21 cellular contexts compared by ENCODE assay signal in the genomic region with DNA sequence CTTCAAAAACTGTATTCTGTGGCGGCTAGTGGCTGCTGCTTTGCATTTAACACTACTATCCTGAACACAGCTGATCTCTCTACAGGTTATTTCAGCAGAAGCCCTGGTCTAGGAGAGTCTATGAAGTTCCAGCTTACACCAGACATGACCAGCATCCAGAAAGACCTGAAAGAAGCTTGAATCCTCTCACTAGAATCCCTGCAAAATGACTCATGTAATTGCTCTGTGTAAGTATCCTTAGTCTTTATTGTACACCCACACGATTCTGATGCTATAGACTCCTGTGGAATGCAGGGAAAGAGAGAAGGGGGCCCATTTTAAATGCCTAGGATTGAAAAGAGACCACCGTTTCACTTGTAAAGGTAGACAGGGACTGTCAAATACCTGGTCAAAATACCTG. TPM values are rescaled to one million over a fixed set of nuclear protein-coding genes. Genes with fewer than 3 reads are reported as not detected.
DNase-seq lines count a peak whose midpoint lies in the region; ATAC-seq and TF ChIP-seq lines count a peak whose summit lies in the region.
"Had no signal": no experiment of that assay in that cellular context is flagged by ENCODE, and none has a peak within 500 bp of the region (broad histone marks: within the 10 kb centered on the region; RNA-seq: fewer than 3 reads in every experiment).

No MANE protein-coding gene starts in this region.

- H3K18ac ChIP-seq in neuronal stem cell (ENCODE audit: low read length) = no peak overlapping the region

- no CpG with 5 or more reads among the region's 3 CpGs for WGBS in neuronal stem cell (ENCODE audit: extremely low coverage in 2 of 2, insufficient read length in 2 of 2, insufficient replicate concordance in 1 of 2), 2 donors

- H3K9ac ChIP-seq in neuronal stem cell (ENCODE audit: low read depth, low read length, poor library complexity) = no peak overlapping the region

- H2BK12ac ChIP-seq in neuronal stem cell (ENCODE audit: low read length) = no peak overlapping the region

- no peak overlapping the region for H2BK120ac ChIP-seq in neuronal stem cell (ENCODE audit: low read depth, low read length)

- peaks cover 10 to 15% of the 10 kb centered on the region in 2 donors for H3K4me1 ChIP-seq in neuronal stem cell (ENCODE audit: control insufficient read depth in 2 of 2, insufficient read depth in 1 of 2, low read depth in 1 of 2, low read length in 2 of 2)
- peaks cover 0 to 6% of the 10 kb centered on the region in 2 donors for H3K4me1 ChIP-seq in ascending aorta
- H3K4me1 ChIP-seq: SJCRH30, thyroid gland had no signal

- H3K4me2 ChIP-seq in neuronal stem cell (ENCODE audit: insufficient read depth, low read length, poor library complexity, severe bottlenecking) = no peak overlapping the region

- H3K79me1 ChIP-seq in neuronal stem cell (ENCODE audit: low read depth, low read length) = peaks cover 2% of the 10 kb centered on the region

- peak overlapping the region; percentile 11 for H2AFZ ChIP-seq in neuronal stem cell (ENCODE audit: low read length)

- no peak overlapping the region for H4K91ac ChIP-seq in neuronal stem cell (ENCODE audit: low read depth, low read length, poor library complexity)

- H3K23ac ChIP-seq in neuronal stem cell (ENCODE audit: low read depth, low read length, poor library complexity) = no peak overlapping the region

- intact Hi-C loops in dorsolateral prefrontal cortex (cut with DNase I) (loop anchor here in 1 of 2 donors (5.0 kb wide), 2 partner anchors 282 to 857 kb away; no protein-coding TSS in a partner anchor), ascending aorta (cut with DNase I) (loop anchor here (5.0 to 10.0 kb wide), 2 partner anchors 335 to 473 kb away; no protein-coding TSS in a partner anchor)

- H3K27ac ChIP-seq in dorsolateral prefrontal cortex (peak overlapping the region in 45 of 59 donors; percentile 29 to 91 (median 82)), neuronal stem cell (replicated peaks; ENCODE audit: low read length) (no peak overlapping the region), ascending aorta (no peak overlapping the region)
- H3K27ac ChIP-seq: SJCRH30, thyroid gland had no signal

- H2AK5ac ChIP-seq in neuronal stem cell (ENCODE audit: low read depth, low read length) = no peak overlapping the region

- ATAC-seq in HG02571 (IDR thresholded peaks at IDR 0.05; ENCODE audit: unreplicated experiment) (no peak), HG03097 (IDR thresholded peaks at IDR 0.05; ENCODE audit: low FRiP score, unreplicated experiment) (no peak)
- no peak for ATAC-seq in activated CD4-positive, CD25-positive, alpha-beta regulatory T cell treated with anti-CD3 and anti-CD28 coated beads, Interleukin-2, amount 50 U/mL, for 24 hours
- ATAC-seq: naive thymus-derived CD4-positive, alpha-beta T cell; stimulated activated effector memory CD8-positive, alpha-beta T cell treated with anti-CD3 and anti-CD28 coated beads, Interleukin-12 subunit alpha, Interleukin-12 subunit beta, amount 100 ng/mL, for 72 hours had no signal

- H4K8ac ChIP-seq in neuronal stem cell (ENCODE audit: low read depth, low read length) = no peak overlapping the region

- no peak overlapping the region for H2BK5ac ChIP-seq in neuronal stem cell (ENCODE audit: low read length)

- H3K27me3 ChIP-seq in dorsolateral prefrontal cortex (peaks cover 0 to 33% (median 0%) of the 10 kb centered on the region in 45 donors), neuronal stem cell (ENCODE audit: control insufficient read depth in 3 of 3, insufficient read depth in 3 of 3, low read depth in 1 of 3, low read length in 3 of 3) (no peaks in the 10 kb centered on the region), ascending aorta (no peaks in the 10 kb centered on the region)
- H3K27me3 ChIP-seq: thyroid gland had no signal

- H3K14ac ChIP-seq in neuronal stem cell (ENCODE audit: low read length) = no peak overlapping the region

- H3K36me3 ChIP-seq in neuronal stem cell (replicated peaks in 1 of 2; ENCODE audit: control insufficient read depth in 2 of 2, insufficient read depth in 2 of 2, low read length in 2 of 2) (peaks cover 0 to 8% of the 10 kb centered on the region in 2 donors), ascending aorta (no peaks in the 10 kb centered on the region)
- H3K36me3 ChIP-seq: SJCRH30, thyroid gland had no signal

- H2BK15ac ChIP-seq in neuronal stem cell (ENCODE audit: low read length) = no peak overlapping the region

- H3K4me3 ChIP-seq in dorsolateral prefrontal cortex = peak overlapping the region in 42 of 59 donors; percentile 38 to 75 (median 64)
- no peak overlapping the region for H3K4me3 ChIP-seq in neuronal stem cell (ENCODE audit: low read length in 2 of 2)
- H3K4me3 ChIP-seq in ascending aorta = no peak overlapping the region
- H3K4me3 ChIP-seq: SJCRH30, thyroid gland had no signal

- DNase-seq in COLO829 (ENCODE audit: low spot score) = peak; percentile 9
- DNase-seq in M059J (ENCODE audit: low read depth) = peak; percentile 27
- no peak for DNase-seq in dorsolateral prefrontal cortex
- DNase-seq in neuronal stem cell (ENCODE audit: low spot score) = no peak
- DNase-seq in ascending aorta (ENCODE audit: low spot score in 2 of 2) = no peak
- DNase-seq: activated CD4-positive, alpha-beta T cell treated with anti-CD3 and anti-CD28 coated beads for 1 hour; activated naive CD8-positive, alpha-beta T cell treated with anti-CD3 and anti-CD28 coated beads, Interleukin-2, amount 10 ng/mL, durations not matched to agents 7 days and 5 days; immature natural killer cell; KG1; naive thymus-derived CD4-positive, alpha-beta T cell; NCI-H1048; NCI-H2081 treated with DMSO at 0.1 percent for 48 hours; NCI-H526 treated with DMSO at 0.1 percent for 48 hours; SJCRH30; thyroid gland had no signal

- H3K4ac ChIP-seq in neuronal stem cell (ENCODE audit: low read length) = no peak overlapping the region

- TF ChIP-seq CTCF in dorsolateral prefrontal cortex (IDR thresholded peaks at IDR 0.05 in 54 of 56, conservative IDR thresholded peaks at IDR 0.05 in 2 of 56; ENCODE audit: low read depth in 1 of 56, partially characterized antibody in 56 of 56) = no peak
- TF ChIP-seq CTCF in ascending aorta (IDR thresholded peaks at IDR 0.05) = no peak

- H3K9me3 ChIP-seq in neuronal stem cell (replicated peaks in 1 of 2; ENCODE audit: control insufficient read depth in 2 of 2, insufficient read depth in 1 of 2, low read depth in 1 of 2, low read length in 2 of 2) (no peaks in the 10 kb centered on the region), ascending aorta (no peaks in the 10 kb centered on the region)
- H3K9me3 ChIP-seq: SJCRH30, thyroid gland had no signal

RNA-seq across cellular contexts. Expression of a gene that starts 0.9 kb away (rescaled TPM):
- total RNA-seq in M059J (2014; rRNA removed; shearing (Covaris generic)) = 0.30 and 1.2 TPM in 2 replicates
- total RNA-seq in dorsolateral prefrontal cortex (100 to 1,000 TPM in 51 of 120 experiments, 10 to 100 TPM in 69; 36.1 to 169 (median 98.1) TPM), ascending aorta (7.0 TPM)
- 7.8 TPM for polyA plus RNA-seq in neuronal stem cell (2013, experiment 1 of 2)
- 8.5 TPM for polyA plus RNA-seq in neuronal stem cell (2013, experiment 2 of 2)
- total RNA-seq: activated CD8-positive, alpha-beta memory T cell treated with anti-CD3 and anti-CD28 coated beads for 36 hours; activated naive CD8-positive, alpha-beta T cell treated with anti-CD3 and anti-CD28 coated beads, Interleukin-2, amount 10 ng/mL, durations not matched to agents 7 days and 5 days; activated T-helper 1 cell treated with anti-CD3 and anti-CD28 coated beads, Interleukin-12 subunit alpha, Interleukin-12 subunit beta, Interleukin-2, Interleukin-4 antibody, amounts not matched to agents 30 ng/mL and 10 ng/mL and 1 ng/mL, durations not matched to agents 14 hours and 24 hours and 36 hours; naive thymus-derived CD4-positive, alpha-beta T cell; SJCRH30 had no signal
- polyA plus RNA-seq: immature natural killer cell; naive thymus-derived CD4-positive, alpha-beta T cell had no signal

Comparison
In these comparisons a context has a peak if more than half of its experiments do, and no peak if none do; other contexts are left out.
1. DNase-seq: peak in COLO829 (single experiment) and M059J (single experiment); none in dorsolateral prefrontal cortex (0 of 10), neuronal stem cell (single experiment) and ascending aorta (0 of 2).
2. H3K27ac ChIP-seq: peak in dorsolateral prefrontal cortex (45 of 59); none in neuronal stem cell (single experiment) and ascending aorta (0 of 2).
3. H3K4me3 ChIP-seq: peak in dorsolateral prefrontal cortex (42 of 59); none in neuronal stem cell (0 of 2) and ascending aorta (0 of 2).